ENCODE assay signal across 12 cellular contexts in the genomic region with DNA sequence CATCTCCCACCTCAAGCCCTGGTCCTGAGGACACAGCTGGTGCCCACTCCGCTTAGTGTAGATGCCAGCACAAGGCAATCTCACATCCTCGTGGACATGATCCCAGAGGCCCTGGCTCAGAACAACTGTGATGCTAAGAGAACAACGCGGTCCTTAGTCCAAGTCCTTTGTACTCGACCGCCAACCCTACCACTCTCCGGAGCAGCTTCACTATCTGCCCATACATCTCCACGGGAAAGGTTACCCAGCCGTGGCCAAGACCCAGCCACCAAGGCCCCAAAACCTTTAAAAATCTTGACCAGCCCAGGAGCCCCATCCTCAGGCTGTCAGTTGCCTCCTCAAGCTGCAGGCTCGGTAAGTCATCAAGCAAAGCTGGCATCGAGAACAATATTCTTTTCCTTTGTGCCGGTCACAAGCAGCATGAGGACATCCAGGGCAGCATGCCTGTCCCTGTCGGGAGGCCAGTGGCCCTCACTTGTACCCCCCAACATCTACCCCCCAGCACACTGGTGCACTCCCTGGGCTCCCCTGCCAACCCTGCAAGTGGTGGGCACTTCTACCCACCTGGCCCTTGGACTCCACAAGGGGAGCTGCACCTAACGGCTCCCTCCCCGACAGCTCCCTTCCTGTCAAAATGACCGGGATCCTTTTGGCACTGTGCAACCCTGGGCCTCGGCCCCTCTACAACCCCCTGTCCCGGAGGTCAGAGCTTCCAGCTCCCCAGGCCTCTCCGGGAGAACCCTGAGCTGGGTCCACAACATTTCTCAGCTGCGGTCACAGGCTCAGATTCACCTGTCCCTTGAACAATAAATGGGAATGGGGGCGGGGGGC. TPM values are rescaled to one million over a fixed set of nuclear protein-coding genes. Genes with fewer than 3 reads are reported as not detected.
DNase-seq lines count a peak whose midpoint lies in the region; ATAC-seq and TF ChIP-seq lines count a peak whose summit lies in the region.
"Had no signal": no experiment of that assay in that cellular context is flagged by ENCODE, and none has a peak within 500 bp of the region (broad histone marks: within the 10 kb centered on the region; RNA-seq: fewer than 3 reads in every experiment).

No MANE protein-coding gene starts in this region.

- H3K4me1 Mint-ChIP-seq in CD14-positive monocyte (peaks cover 72% of the 10 kb centered on the region), T-cell (peaks cover 33 to 41% (median 39%) of the 10 kb centered on the region in 3 donors)

- TF ChIP-seq CTCF in CD14-positive monocyte (IDR thresholded peaks at IDR 0.05) (no peak), hepatocyte (IDR thresholded peaks at IDR 0.05; ENCODE audit: poor library complexity) (no peak)

- no peaks in the 10 kb centered on the region for H3K9me2 ChIP-seq in hepatocyte (replicated peaks; ENCODE audit: insufficient read depth)

- no peaks in the 10 kb centered on the region for H3K36me3 ChIP-seq in hepatocyte (replicated peaks; ENCODE audit: insufficient read depth, low read depth)

- H3K79me2 ChIP-seq in hepatocyte = peaks cover 21% of the 10 kb centered on the region

- intact Hi-C loops in CD14-positive monocyte (cut with micrococcal nuclease) = loop anchor here in 1 of 2 donors (5.0 kb wide), 1 partner anchor 50 kb away; no protein-coding TSS in a partner anchor

- peaks cover 13% of the 10 kb centered on the region for H3K4me1 ChIP-seq in hepatocyte (ENCODE audit: insufficient read depth)

- H3K4me3 Mint-ChIP-seq in CD14-positive monocyte (peak overlapping the region in 1 of 2 donors; percentile 15), T-cell (peak overlapping the region; percentile 43 to 87 (median 54))

- H3K9me3 Mint-ChIP-seq in CD14-positive monocyte (peaks cover 0 to 4% (median 0%) of the 10 kb centered on the region in 7 donors), T-cell (no peaks in the 10 kb centered on the region)

- WGBS in hepatocyte (ENCODE audit: low lambda C conversion rate, missing lambda C conversion rate) = 85% methylated on average over 21 of the region's 21 CpGs

- H3K4me3 ChIP-seq in hepatocyte = no peak overlapping the region

- CTCF ChIA-PET in T-cell (lab: Charles Lee) = interaction anchor here in 1 of 2 donors (0.6 kb wide), 1 partner anchor 1701 kb away, joined by 7 read pairs; no protein-coding TSS in a partner anchor

- no peaks in the 10 kb centered on the region for H3K9me3 ChIP-seq in hepatocyte (ENCODE audit: low read depth)

- no peak overlapping the region for H3K27ac ChIP-seq in hepatocyte

- H3K27ac Mint-ChIP-seq in CD14-positive monocyte (peak overlapping the region in 1 of 7 donors; percentile 43), T-cell (no peak overlapping the region)

- ATAC-seq in T-cell (replicated peaks in 1 of 4) = no peak
- no peak for ATAC-seq in HG02852 (IDR thresholded peaks at IDR 0.05; ENCODE audit: unreplicated experiment)

- H3K27me3 Mint-ChIP-seq in CD14-positive monocyte (ENCODE audit: low read depth in 3 of 3) = peaks cover 6 to 13% (median 7%) of the 10 kb centered on the region in 3 donors
- peaks cover 8 to 40% of the 10 kb centered on the region in 2 donors for H3K27me3 Mint-ChIP-seq in T-cell

- DNase-seq in CD14-positive monocyte (ENCODE audit: low spot score) (peak; percentile 40), T-cell (no peak), hepatocyte (ENCODE audit: low spot score) (no peak), putamen (ENCODE audit: low spot score) (peak; percentile 60), DMS153 treated with DMSO at 0.1 percent for 48 hours (lab: John Stamatoyannopoulos, UW; ENCODE audit: unreplicated experiment) (no peak), UCSD-AML1 (lab: John Stamatoyannopoulos, UW; ENCODE audit: unreplicated experiment) (no peak), NCI-H2107 treated with DMSO at 0.1 percent for 48 hours (lab: John Stamatoyannopoulos, UW; ENCODE audit: unreplicated experiment) (no peak)
- DNase-seq: activated CD8-positive, alpha-beta memory T cell treated with anti-CD3 and anti-CD28 coated beads, Interleukin-2, amount 50 U/mL, for 4 hours; NCI-H2227 treated with DMSO at 0.1 percent for 48 hours had no signal

- POLR2A ChIA-PET in T-cell (lab: Charles Lee) = no interaction called here

- H4K20me1 ChIP-seq in hepatocyte (ENCODE audit: insufficient read depth, poor library complexity, severe bottlenecking) = peaks cover 13% of the 10 kb centered on the region

- peak overlapping the region; percentile 94 for H3K4me2 ChIP-seq in hepatocyte

- H3K36me3 Mint-ChIP-seq in CD14-positive monocyte (peaks cover 13 to 14% of the 10 kb centered on the region in 2 donors), T-cell (no peaks in the 10 kb centered on the region)

- peaks cover 13% of the 10 kb centered on the region for H3K27me3 ChIP-seq in hepatocyte

- no peak overlapping the region for H2AFZ ChIP-seq in hepatocyte

RNA-seq across cellular contexts. Expression of gene OSBPL5, which starts 2.5 kb away (rescaled TPM):
- 1 to 10 TPM; 3.1 to 6.8 TPM for polyA plus RNA-seq in CD14-positive monocyte
- 10 to 100 TPM; 11.2 to 41.5 (median 20.9) TPM for total RNA-seq in T-cell
- 8.7 and 9.0 TPM in 2 replicates for total RNA-seq in hepatocyte
- polyA plus RNA-seq in hepatocyte = 9.8 and 12.5 TPM in 2 replicates

RNA-seq across cellular contexts. Expression of gene MRGPRG, which starts 56.0 kb away (rescaled TPM):
- polyA plus RNA-seq in CD14-positive monocyte (not detected), hepatocyte (not detected in 2 replicates)
- total RNA-seq in T-cell (not detected), hepatocyte (not detected in 2 replicates)
- total RNA-seq: H4, subcutaneous adipose tissue had no signal

Comparison
In these comparisons a context has a peak if more than half of its experiments do, and no peak if none do; other contexts are left out.
1. DNase-seq: peak in CD14-positive monocyte (single experiment) and putamen (single experiment); none in T-cell (0 of 34), hepatocyte (single experiment), DMS153 treated with DMSO at 0.1 percent for 48 hours (single experiment), UCSD-AML1 (single experiment) and NCI-H2107 treated with DMSO at 0.1 percent for 48 hours (single experiment).